Comparison of ENCODE assay signal across 7 cellular contexts in genomic region chr3:13494463-13495350, GRCh38. TPM values are rescaled to one million over a fixed set of nuclear protein-coding genes. Genes with fewer than 3 reads are reported as not detected.
DNase-seq lines count a peak whose midpoint lies in the region; ATAC-seq and TF ChIP-seq lines count a peak whose summit lies in the region.

No MANE protein-coding gene starts in this region.

- no peak for DNase-seq in GM20000 (ENCODE audit: low spot score)
- peak; percentile 57 for DNase-seq in SK-MEL-5 (ENCODE audit: low read depth, low spot score)
- peak; percentile 31 for DNase-seq in fibroblast of villous mesenchyme (ENCODE audit: low read depth)
- peak in 1 of 2 donors; percentile 62 for DNase-seq in psoas muscle
- DNase-seq in dedifferentiated amniotic fluid mesenchymal stem cell (ENCODE audit: extremely low spot score): no peak
- DNase-seq in NCI-H2196 treated with DMSO at 0.1 percent for 48 hours (lab: John Stamatoyannopoulos, UW; ENCODE audit: unreplicated experiment): no peak

- H3K4me3 ChIP-seq in fibroblast of villous mesenchyme (ENCODE audit: low read depth, low read length) (no peak overlapping the region), psoas muscle (no peak overlapping the region)

- 35 to 41% (median 41%) methylated on average over 11 of the region's 11 CpGs for WGBS in psoas muscle, 3 donors

- TF ChIP-seq CTCF in GM20000 (IDR thresholded peaks at IDR 0.05; ENCODE audit: extremely low read depth, missing control alignments): peak; percentile 53
- peak; percentile 82 for TF ChIP-seq CTCF in fibroblast of villous mesenchyme (IDR thresholded peaks at IDR 0.05; ENCODE audit: insufficient read depth, low read depth, low read length)
- TF ChIP-seq CTCF in psoas muscle (IDR thresholded peaks at IDR 0.05): peak; percentile 49

- intact Hi-C loops in psoas muscle (cut with DNase I): no loop called here

- peaks cover 0 to 12% of the 10 kb centered on the region in 2 donors for H3K36me3 ChIP-seq in psoas muscle (ENCODE audit: insufficient read depth in 1 of 2, low read depth in 1 of 2)

- ATAC-seq in psoas muscle: peak; percentile 36 to 57 (median 56)
- no peak for ATAC-seq in GM18517 (IDR thresholded peaks at IDR 0.05; ENCODE audit: unreplicated experiment)

- no peaks in the 10 kb centered on the region for H3K9me3 ChIP-seq in psoas muscle

- peaks cover 12% of the 10 kb centered on the region for H3K4me1 ChIP-seq in psoas muscle

- H3K27me3 ChIP-seq in psoas muscle (ENCODE audit: insufficient read depth in 3 of 3, low read length in 2 of 3): no peaks in the 10 kb centered on the region

- in situ Hi-C loops in SK-MEL-5 (cut with HindIII; ENCODE audit: low pct_unique_long_range_greater_than_20kb, low sequenced_read_pairs): no loop called here

- no peak overlapping the region for H3K27ac ChIP-seq in psoas muscle

RNA-seq across cellular contexts. Expression of gene HDAC11, which starts 14.6 kb away (rescaled TPM):
- total RNA-seq in SK-MEL-5 (2014; rRNA removed; shearing (Covaris generic)): 12.5 and 13.5 TPM in 2 replicates
- polyA plus RNA-seq in SK-MEL-5 (2015; cell fraction: cytosol; rRNA removed): 15.6 and 16.5 TPM in 2 replicates
- 7.9 and 8.7 TPM in 2 replicates for polyA plus RNA-seq in SK-MEL-5 (2015; cell fraction: nucleus; rRNA removed)
- total RNA-seq in fibroblast of villous mesenchyme (7.1 and 9.5 TPM in 2 replicates), psoas muscle (10 to 100 TPM; 16.5 to 24.8 (median 21.2) TPM)
- 10 to 100 TPM in 2 of 3 donors, 1 to 10 TPM in 1; 9.2 to 29.6 (median 22.3) TPM for polyA plus RNA-seq in psoas muscle

RNA-seq across cellular contexts. Expression of gene FBLN2, which starts 54.2 kb away (rescaled TPM):
- total RNA-seq in SK-MEL-5 (2014; rRNA removed; shearing (Covaris generic)): 0.51 and 1.8 TPM in 2 replicates
- 2.4 and 3.9 TPM in 2 replicates for polyA plus RNA-seq in SK-MEL-5 (2015; cell fraction: cytosol; rRNA removed)
- 0.06 and 0.08 TPM in 2 replicates for polyA plus RNA-seq in SK-MEL-5 (2015; cell fraction: nucleus; rRNA removed)
- total RNA-seq in fibroblast of villous mesenchyme (30.2 and 50.6 TPM in 2 replicates), psoas muscle (10 to 100 TPM; 24.9 to 59.4 (median 29.7) TPM)
- 10 to 100 TPM; 12.8 to 16.1 (median 14.7) TPM for polyA plus RNA-seq in psoas muscle

Comparison
In these comparisons a context has a peak if more than half of its experiments do, and no peak if none do; other contexts are left out.
1. DNase-seq: peak in SK-MEL-5 (single experiment) and fibroblast of villous mesenchyme (single experiment); none in GM20000 (single experiment), dedifferentiated amniotic fluid mesenchymal stem cell (single experiment) and NCI-H2196 treated with DMSO at 0.1 percent for 48 hours (single experiment).
2. Peak in every context shown above with its lines, with median percentiles within 50 percentile points of each other: CTCF ChIP-seq.